Comparison of ENCODE assay signal across 21 cellular contexts in the genomic region with DNA sequence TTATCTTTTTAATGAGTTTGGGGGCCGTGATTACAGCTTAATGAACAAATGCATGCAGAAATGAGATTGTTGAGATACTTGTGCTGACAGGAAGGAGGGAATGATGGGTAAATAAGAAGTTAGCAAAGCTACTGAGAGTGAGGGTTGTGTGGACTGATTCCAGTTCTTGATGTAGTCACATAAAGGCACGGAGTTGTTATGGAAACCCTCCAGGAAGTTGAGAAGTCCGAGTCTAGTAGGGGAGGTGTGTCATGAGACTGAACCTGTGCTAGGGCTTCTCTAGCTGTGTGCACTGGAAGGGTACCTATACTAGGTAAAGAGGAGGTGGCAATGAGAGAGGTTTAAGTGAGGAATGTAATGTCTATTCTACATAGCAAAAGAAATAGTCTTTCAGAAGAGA.
A peak's percentile ranks its signal among the peaks of the same experiment; 100 is the strongest.
DNase-seq lines count a peak whose midpoint lies in the region; FAIRE-seq and TF ChIP-seq lines count a peak whose summit lies in the region.
"Had no signal": no experiment of that assay in that cellular context is flagged by ENCODE, and none has a peak within 500 bp of the region (broad histone marks: within the 10 kb centered on the region; RNA-seq: fewer than 3 reads in every experiment).

No MANE protein-coding gene starts in this region.

- FAIRE-seq in astrocyte (lab: Jason Lieb, UNC) = no peak
- FAIRE-seq: A549, D721Med, GM12891 had no signal

- intact Hi-C loops in mammary epithelial cell (cut with micrococcal nuclease) = no loop called here
- intact Hi-C loops in lower leg skin (cut with DNase I; ENCODE audit: low total_unique reads) = no loop called here

- CTCF ChIA-PET in mammary epithelial cell (lab: Charles Lee; ENCODE audit: low non-redundant PET) = no interaction called here

- H3K4me3 Mint-ChIP-seq in H9 (no peak overlapping the region), astrocyte (ENCODE audit: unreplicated experiment) (no peak overlapping the region)
- H3K4me3 Mint-ChIP-seq: B cell had no signal

- H4K20me1 ChIP-seq in H9 (ENCODE audit: control insufficient read depth, insufficient read depth, insufficient read length) = no peaks in the 10 kb centered on the region
- H4K20me1 ChIP-seq in astrocyte (ENCODE audit: insufficient read depth, low read length) = no peaks in the 10 kb centered on the region
- H4K20me1 ChIP-seq in mammary epithelial cell (ENCODE audit: insufficient read depth, low read length) = no peaks in the 10 kb centered on the region

- no peak overlapping the region for H3K23ac ChIP-seq in H9 (ENCODE audit: insufficient read length, low read depth, low read length)

- H3K4me3 ChIP-seq in astrocyte (ENCODE audit: insufficient read depth, low read depth, low read length) (no peak overlapping the region), mammary epithelial cell (replicated peaks in 1 of 3; ENCODE audit: insufficient read depth in 1 of 3, low read depth in 2 of 3, low read length in 3 of 3) (no peak overlapping the region), lower leg skin (ENCODE audit: low read depth, poor library complexity, severe bottlenecking) (no peak overlapping the region)
- H3K4me3 ChIP-seq: A549, HAP-1, Peyer's patch had no signal

- no peaks in the 10 kb centered on the region; the same call in 1 of the 2 replicates for H3K27me3 ChIP-seq in H9 (ENCODE audit: insufficient read depth, low read length)
- no peaks in the 10 kb centered on the region for H3K27me3 ChIP-seq in astrocyte (ENCODE audit: insufficient read depth, low read length)
- H3K27me3 ChIP-seq in mammary epithelial cell (ENCODE audit: insufficient read depth, low read length) = no peaks in the 10 kb centered on the region
- H3K27me3 ChIP-seq: Peyer's patch had no signal

- H3K4me1 Mint-ChIP-seq in H9 (no peaks in the 10 kb centered on the region; a peak in 1 of 4 replicates), astrocyte (ENCODE audit: low read depth, unreplicated experiment) (no peaks in the 10 kb centered on the region)
- H3K4me1 Mint-ChIP-seq: B cell had no signal

- H2AK5ac ChIP-seq in H9 (ENCODE audit: insufficient read length, low read length) = no peak overlapping the region

- no peaks in the 10 kb centered on the region for H3K4me1 ChIP-seq in H9 (ENCODE audit: insufficient read depth, low read length)
- H3K4me1 ChIP-seq in astrocyte (ENCODE audit: insufficient read depth, low read length) = no peaks in the 10 kb centered on the region
- no peaks in the 10 kb centered on the region for H3K4me1 ChIP-seq in mammary epithelial cell (ENCODE audit: insufficient read depth, low read length)
- H3K4me1 ChIP-seq: A549, Peyer's patch had no signal

- no peak overlapping the region; a peak in 1 of 7 replicates for H3K27ac Mint-ChIP-seq in H9
- H3K27ac Mint-ChIP-seq in astrocyte (ENCODE audit: unreplicated experiment) = no peak overlapping the region
- H3K27ac Mint-ChIP-seq: B cell had no signal

- H3K4me2 ChIP-seq in H9 (ENCODE audit: insufficient read depth, insufficient read length, low read length) (no peak overlapping the region), astrocyte (ENCODE audit: low read length) (no peak overlapping the region), mammary epithelial cell (ENCODE audit: insufficient read depth, low read depth, low read length) (no peak overlapping the region)
- H3K4me2 ChIP-seq: A549 had no signal

- TF ChIP-seq CTCF in H9 (conservative IDR thresholded peaks at IDR 0.05) (no peak), astrocyte (IDR thresholded peaks at IDR 0.05; ENCODE audit: insufficient read depth, low read depth, low read length) (no peak), mammary epithelial cell (conservative IDR thresholded peaks at IDR 0.05 in 1 of 2, IDR thresholded peaks at IDR 0.05 in 1 of 2; ENCODE audit: extremely low read depth in 1 of 2, insufficient read depth in 1 of 2, low read depth in 1 of 2, low read length in 2 of 2) (no peak), lower leg skin (IDR thresholded peaks at IDR 0.05) (no peak)

- no peak overlapping the region for H3K4ac ChIP-seq in H9 (ENCODE audit: low read depth, low read length)

- H4K91ac ChIP-seq in H9 (ENCODE audit: insufficient read length, low read depth, low read length) = no peak overlapping the region

- H3K27me3 Mint-ChIP-seq in H9 (ENCODE audit: low read depth) (peaks cover 1% of the 10 kb centered on the region; the same call in 1 of the 2 replicates), astrocyte (ENCODE audit: low read depth, unreplicated experiment) (no peaks in the 10 kb centered on the region)
- H3K27me3 Mint-ChIP-seq: B cell had no signal

- DNase-seq in H9 = no peak
- peak; percentile 23 for DNase-seq in astrocyte (ENCODE audit: low read depth)
- peak; percentile 37 for DNase-seq in iris pigment epithelial cell (ENCODE audit: low read depth)
- peak; percentile 9 for DNase-seq in renal cortical epithelial cell (ENCODE audit: low read depth)
- no peak for DNase-seq in mammary epithelial cell
- DNase-seq in NCI-H510A (lab: John Stamatoyannopoulos, UW) = no peak
- DNase-seq in lower leg skin (ENCODE audit: low spot score in 2 of 2) = no peak
- no peak for DNase-seq in activated T-cell treated with anti-CD3 and anti-CD28 coated beads, Interleukin-2, amount 50 U/mL, for 1 hour
- DNase-seq: DMS79, NCI-H1092 treated with DMSO at 0.1 percent for 48 hours, NCI-H146, NCI-H2029, NCI-H2227 treated with DMSO at 0.1 percent for 48 hours, NCI-H510A treated with DMSO at 0.1 percent for 48 hours, NCI-H774, Peyer's patch had no signal

- in situ Hi-C loops in mammary epithelial cell (cut with MboI; ENCODE audit: low sequenced_read_pairs in 2 of 2) = no loop called here

- H3K27ac ChIP-seq in H9 (ENCODE audit: insufficient read length, low read depth, low read length) (no peak overlapping the region), astrocyte (ENCODE audit: low read depth, low read length) (no peak overlapping the region), mammary epithelial cell (ENCODE audit: insufficient read depth, low read depth, low read length) (no peak overlapping the region)
- H3K27ac ChIP-seq: A549, Peyer's patch had no signal

- H2BK120ac ChIP-seq in H9 (ENCODE audit: low read depth, low read length, poor library complexity, severe bottlenecking) = no peak overlapping the region

- H3K36me3 Mint-ChIP-seq in H9 (ENCODE audit: insufficient read depth in 1 of 3, low read depth in 3 of 3) (no peaks in the 10 kb centered on the region), astrocyte (ENCODE audit: low read depth, unreplicated experiment) (no peaks in the 10 kb centered on the region)

- H2BK5ac ChIP-seq in H9 (ENCODE audit: insufficient read length, low read length) = no peak overlapping the region

- no peak overlapping the region for H3K9ac ChIP-seq in H9 (ENCODE audit: extremely low read depth, insufficient read length, low read length)
- no peak overlapping the region for H3K9ac ChIP-seq in astrocyte (ENCODE audit: low read length)
- no peak overlapping the region for H3K9ac ChIP-seq in mammary epithelial cell (ENCODE audit: insufficient read depth, low read length)

- no peak overlapping the region for H3T11ph ChIP-seq in H9 (ENCODE audit: low read length)

- no peak for TF ChIP-seq POLR2A in lower leg skin (IDR thresholded peaks at IDR 0.05)

- no peaks in the 10 kb centered on the region for H3K9me3 Mint-ChIP-seq in H9
- H3K9me3 Mint-ChIP-seq in astrocyte (ENCODE audit: unreplicated experiment) = peaks cover 4% of the 10 kb centered on the region

- H4K8ac ChIP-seq in H9 (replicated peaks; ENCODE audit: insufficient read length, low read depth, low read length) = no peak overlapping the region

- H4K5ac ChIP-seq in H9 (ENCODE audit: insufficient read length, low read depth, low read length) = no peak overlapping the region

- no peaks in the 10 kb centered on the region for H3K36me3 ChIP-seq in astrocyte (ENCODE audit: insufficient read depth, low read length)
- no peaks in the 10 kb centered on the region for H3K36me3 ChIP-seq in mammary epithelial cell (ENCODE audit: insufficient read depth, low read length)
- H3K36me3 ChIP-seq: HAP-1, Peyer's patch had no signal

- H3K9me3 ChIP-seq in H9 (ENCODE audit: control insufficient read depth, low read depth, low read length) (no peaks in the 10 kb centered on the region), astrocyte (ENCODE audit: insufficient read depth, low read depth, low read length) (no peaks in the 10 kb centered on the region), mammary epithelial cell (replicated peaks; ENCODE audit: insufficient read depth, low read length) (no peaks in the 10 kb centered on the region)
- H3K9me3 ChIP-seq: A549, HAP-1, Peyer's patch had no signal

- no peak overlapping the region for H2BK12ac ChIP-seq in H9 (ENCODE audit: insufficient read length, low read depth, low read length)

- no peak overlapping the region for H3K14ac ChIP-seq in H9 (ENCODE audit: insufficient read depth, low read length)

- H3K79me1 ChIP-seq in H9 (ENCODE audit: insufficient read depth, low read depth, low read length, poor library complexity, severe bottlenecking) = no peaks in the 10 kb centered on the region

- H3K56ac ChIP-seq in H9 (ENCODE audit: insufficient read length, low read depth, low read length) = no peak overlapping the region

- dilution Hi-C loops in mammary epithelial cell (cut with HindIII; ENCODE audit: low sequenced_read_pairs) = no loop called here

- peak overlapping the region; percentile 14 for H2AFZ ChIP-seq in H9 (ENCODE audit: low read length)
- no peak overlapping the region for H2AFZ ChIP-seq in astrocyte (ENCODE audit: low read depth, low read length)
- no peak overlapping the region for H2AFZ ChIP-seq in mammary epithelial cell (ENCODE audit: low read depth, low read length)

- no TSS peak for BruUV-seq in mammary epithelial cell (replicated peaks; lab: Mats Ljungman, UMichigan)

- H3K18ac ChIP-seq in H9 (ENCODE audit: insufficient read length, low read depth, low read length) = no peak overlapping the region

- no peaks in the 10 kb centered on the region for H3K23me2 ChIP-seq in H9 (ENCODE audit: insufficient read length, low read depth, low read length, poor library complexity, severe bottlenecking)

- no CpG with 5 or more reads among the region's 3 CpGs for WGBS in H9 (ENCODE audit: extremely low coverage, insufficient read length, low lambda C conversion rate)
- WGBS in mammary epithelial cell (ENCODE audit: low coverage, missing lambda C conversion rate) = 74% methylated on average over 3 of the region's 3 CpGs
- WGBS in lower leg skin, 2 donors = 63 to 73% methylated on average over 3 of the region's 3 CpGs

- no peaks in the 10 kb centered on the region for H3K79me2 ChIP-seq in H9 (ENCODE audit: insufficient read depth, low read length)
- peaks cover 45% of the 10 kb centered on the region for H3K79me2 ChIP-seq in astrocyte (ENCODE audit: insufficient read depth, low read length)
- no peaks in the 10 kb centered on the region for H3K79me2 ChIP-seq in mammary epithelial cell (ENCODE audit: insufficient read depth, low read length)

- no peak overlapping the region for H2BK20ac ChIP-seq in H9 (ENCODE audit: low read depth, low read length, poor library complexity, severe bottlenecking)

- no peak overlapping the region for H2BK15ac ChIP-seq in H9 (ENCODE audit: low read depth, low read length)

Comparison
In these comparisons a context has a peak if more than half of its experiments do, and no peak if none do; other contexts are left out.
1. DNase-seq: peak in astrocyte (single experiment), iris pigment epithelial cell (single experiment) and renal cortical epithelial cell (single experiment); none in H9 (single experiment), mammary epithelial cell (single experiment), NCI-H510A (single experiment), lower leg skin (0 of 2) and activated T-cell treated with anti-CD3 and anti-CD28 coated beads, Interleukin-2, amount 50 U/mL, for 1 hour (single experiment).